In the genomic region with DNA sequence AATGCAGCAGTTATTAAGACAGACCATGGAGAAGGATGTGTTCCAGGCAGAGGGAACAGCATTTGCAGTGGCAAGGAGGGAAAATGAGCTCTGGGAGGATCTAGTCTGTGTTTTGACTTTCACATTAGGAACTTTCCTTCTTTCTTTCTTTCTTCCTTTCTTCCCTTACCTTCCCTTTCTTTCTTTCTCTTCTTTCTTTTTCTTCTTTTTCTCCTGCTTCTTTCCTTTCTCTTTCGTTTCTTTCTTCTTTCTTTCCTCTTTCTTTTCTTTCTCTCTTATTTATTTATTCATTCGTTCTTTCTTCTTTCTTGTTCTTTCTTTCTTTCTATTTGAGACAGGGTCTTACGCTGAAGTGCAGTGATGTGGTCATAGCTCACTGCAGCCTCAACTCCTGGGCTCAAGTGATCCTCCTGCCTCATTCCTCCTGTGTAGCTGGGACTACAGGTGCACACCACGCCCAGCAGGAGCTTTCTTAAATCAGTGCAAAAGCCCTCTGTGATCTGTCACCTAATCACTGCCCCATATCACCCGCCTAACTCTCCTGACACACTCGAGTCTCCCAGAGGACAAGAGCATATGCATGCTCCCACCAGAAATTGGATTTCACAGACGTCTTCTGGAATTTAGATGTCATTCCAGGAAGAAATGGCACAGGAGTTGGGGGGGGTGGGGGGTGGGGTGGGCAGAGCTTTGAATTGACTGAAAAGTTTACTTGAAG, we compare ENCODE assay signal across 2 cellular contexts.
TF ChIP-seq lines count a peak whose summit lies in the region.

No MANE protein-coding gene starts in this region.

TF ChIP-seq in HEK293, 187 proteins besides CTCF, POLR2A, EP300 and RAD21:
- peak; percentile 98 for TF ChIP-seq PRDM1 (tag by site-specific recombination; IDR thresholded peaks at IDR 0.05)
- no peak for TF ChIP-seq ZNF549 (tag by site-specific recombination; IDR thresholded peaks at IDR 0.05)
- TF ChIP-seq ZNF366 (tag by site-specific recombination; conservative IDR thresholded peaks at IDR 0.05), result peak; percentile 80
TF ChIP-seq in HEK293: peak in this region for 2.

TF ChIP-seq in IMR-90, 13 proteins besides CTCF, POLR2A, EP300 and RAD21:
- TF ChIP-seq MAZ (IDR thresholded peaks at IDR 0.05; ENCODE audit: borderline replicate concordance, low read depth, low read length) (no peak), MAFK (IDR thresholded peaks at IDR 0.05; ENCODE audit: low read depth, low read length) (no peak), NFE2L2 (IDR thresholded peaks at IDR 0.05; ENCODE audit: low read depth, low read length) (no peak)
